1 cellular context compared by ENCODE assay signal in the genomic region with DNA sequence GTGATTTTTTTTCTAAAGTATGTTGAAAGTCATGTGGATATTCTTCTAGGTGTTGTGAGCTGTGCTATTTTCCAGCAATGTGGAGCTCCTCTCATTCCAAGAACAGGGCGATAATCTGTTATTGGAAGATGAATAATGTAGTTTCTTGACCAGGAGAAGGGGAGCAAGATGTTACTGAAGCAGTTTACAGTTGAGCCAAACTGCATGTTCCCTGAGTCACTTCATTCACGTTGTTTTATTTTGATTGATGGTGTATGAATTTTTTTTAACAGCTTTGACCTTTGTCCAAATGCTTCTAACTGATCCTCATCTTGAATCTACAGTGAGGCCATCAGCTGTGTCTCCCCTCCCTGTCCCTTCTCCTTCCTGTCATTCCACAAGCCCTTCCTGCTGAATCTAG.
TF ChIP-seq lines count a peak whose summit lies in the region.

No MANE protein-coding gene starts in this region.

TF ChIP-seq in H1, 55 proteins besides CTCF, POLR2A, EP300 and RAD21:
- TF ChIP-seq, protein P1, sequence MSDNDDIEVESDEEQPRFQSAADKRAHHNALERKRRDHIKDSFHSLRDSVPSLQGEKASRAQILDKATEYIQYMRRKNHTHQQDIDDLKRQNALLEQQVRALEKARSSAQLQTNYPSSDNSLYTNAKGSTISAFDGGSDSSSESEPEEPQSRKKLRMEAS (IDR thresholded peaks at IDR 0.05) = no peak
- no peak for TF ChIP-seq HDAC2 (IDR thresholded peaks at IDR 0.05; ENCODE audit: borderline replicate concordance in 1 of 2, low read depth in 2 of 2, low read length in 2 of 2)
- no peak for TF ChIP-seq SIX5 (IDR thresholded peaks at IDR 0.05; ENCODE audit: low read depth, low read length)
- no peak for TF ChIP-seq ATF3 (IDR thresholded peaks at IDR 0.05; ENCODE audit: insufficient read depth, low read depth, low read length)
- no peak for TF ChIP-seq KDM5A (IDR thresholded peaks at IDR 0.05; ENCODE audit: low read length)
- no peak for TF ChIP-seq KDM1A (IDR thresholded peaks at IDR 0.05; ENCODE audit: borderline replicate concordance, low read length)
- no peak for TF ChIP-seq SIN3A (conservative IDR thresholded peaks at IDR 0.05 in 1 of 2, IDR thresholded peaks at IDR 0.05 in 1 of 2; ENCODE audit: low read depth in 1 of 2, low read length in 2 of 2)
- TF ChIP-seq SP4 (IDR thresholded peaks at IDR 0.05; ENCODE audit: low read length) = no peak
- no peak for TF ChIP-seq ASH2L (IDR thresholded peaks at IDR 0.05; ENCODE audit: low read length)
- no peak for TF ChIP-seq GABPA (IDR thresholded peaks at IDR 0.05; ENCODE audit: borderline replicate concordance, insufficient read depth, low read length)
- TF ChIP-seq ZNF274 (IDR thresholded peaks at IDR 0.05; ENCODE audit: borderline replicate concordance, extremely low read depth, low read length) = no peak
- no peak for TF ChIP-seq BRCA1 (IDR thresholded peaks at IDR 0.05; ENCODE audit: low read depth, low read length)
- no peak for TF ChIP-seq SAP30 (IDR thresholded peaks at IDR 0.05; ENCODE audit: insufficient read depth, insufficient replicate concordance, low read length)
- TF ChIP-seq TCF12 (IDR thresholded peaks at IDR 0.05; ENCODE audit: low read depth, low read length) = no peak
- no peak for TF ChIP-seq TEAD4 (IDR thresholded peaks at IDR 0.05; ENCODE audit: low read depth, low read length)
- no peak for TF ChIP-seq CBX5 (IDR thresholded peaks at IDR 0.05; ENCODE audit: low read depth, low read length)
- no peak for TF ChIP-seq GTF2F1 (IDR thresholded peaks at IDR 0.05; ENCODE audit: borderline replicate concordance, low read depth, low read length)
- TF ChIP-seq BCL11A (IDR thresholded peaks at IDR 0.05; ENCODE audit: low read depth in 2 of 2, low read length in 2 of 2) = no peak
